Comparison of ENCODE assay signal across 2 cellular contexts in the genomic region with DNA sequence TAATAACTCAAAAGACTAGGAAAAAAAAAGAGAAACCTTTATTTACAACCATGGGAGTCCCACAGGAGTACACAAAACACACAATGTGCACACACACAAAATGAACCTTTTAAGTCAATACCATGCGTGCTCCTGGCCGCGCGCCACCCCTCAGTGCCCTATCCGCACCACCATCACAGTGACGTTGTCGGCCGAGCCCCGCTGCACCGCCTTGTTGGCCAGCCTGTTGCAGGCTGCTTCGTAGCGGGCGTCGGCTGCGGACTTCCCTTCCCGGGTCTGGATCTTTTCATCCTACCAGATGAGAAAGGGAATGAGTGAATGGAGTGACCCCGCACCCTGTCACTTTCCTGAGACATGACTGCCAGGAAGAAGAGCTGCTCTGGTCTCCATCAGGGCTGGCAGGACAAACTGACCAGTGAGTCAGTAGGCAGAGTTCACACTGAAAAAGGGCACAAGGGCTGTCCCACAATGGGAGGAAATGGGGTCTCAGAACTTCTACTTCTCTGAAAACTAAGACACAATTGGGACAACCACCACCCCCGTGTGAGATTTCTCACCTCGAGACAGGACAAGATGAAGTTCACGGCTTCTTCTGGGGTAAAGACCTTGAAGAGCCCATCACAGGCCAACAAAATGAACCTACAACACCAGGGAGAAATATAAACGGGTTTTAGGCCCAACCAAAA.
TF ChIP-seq lines count a peak whose summit lies in the region.

No MANE protein-coding gene starts in this region.

TF ChIP-seq in endothelial cell of umbilical vein, 7 proteins besides CTCF, POLR2A, EP300 and RAD21:
- TF ChIP-seq FOS (IDR thresholded peaks at IDR 0.05; ENCODE audit: borderline replicate concordance, insufficient read depth, low read length) (peak; percentile 24), MAX (IDR thresholded peaks at IDR 0.05; ENCODE audit: insufficient read depth, insufficient read length) (no peak)

TF ChIP-seq in GM23338, 12 proteins besides CTCF, POLR2A, EP300 and RAD21:
- TF ChIP-seq ZNF114 (CRISPR knock-in tag; IDR thresholded peaks at IDR 0.05) (no peak), EZH2 (IDR thresholded peaks at IDR 0.05; ENCODE audit: low read depth, unreplicated experiment) (no peak), ZNF331 (CRISPR knock-in tag; IDR thresholded peaks at IDR 0.05; ENCODE audit: low read depth) (no peak), CREB1 (CRISPR knock-in tag; IDR thresholded peaks at IDR 0.05; ENCODE audit: low read depth) (no peak), STAT1 (IDR thresholded peaks at IDR 0.05; ENCODE audit: unreplicated experiment) (no peak), EZH2phosphoT487 (IDR thresholded peaks at IDR 0.05; ENCODE audit: unreplicated experiment) (no peak), ETS1 (IDR thresholded peaks at IDR 0.05) (no peak), JUNB (IDR thresholded peaks at IDR 0.05; ENCODE audit: unreplicated experiment) (no peak), POLR2AphosphoS5 (IDR thresholded peaks at IDR 0.05; ENCODE audit: low read depth) (no peak), NANOG (IDR thresholded peaks at IDR 0.05; ENCODE audit: borderline replicate concordance) (no peak)
- TF ChIP-seq, protein P1, sequence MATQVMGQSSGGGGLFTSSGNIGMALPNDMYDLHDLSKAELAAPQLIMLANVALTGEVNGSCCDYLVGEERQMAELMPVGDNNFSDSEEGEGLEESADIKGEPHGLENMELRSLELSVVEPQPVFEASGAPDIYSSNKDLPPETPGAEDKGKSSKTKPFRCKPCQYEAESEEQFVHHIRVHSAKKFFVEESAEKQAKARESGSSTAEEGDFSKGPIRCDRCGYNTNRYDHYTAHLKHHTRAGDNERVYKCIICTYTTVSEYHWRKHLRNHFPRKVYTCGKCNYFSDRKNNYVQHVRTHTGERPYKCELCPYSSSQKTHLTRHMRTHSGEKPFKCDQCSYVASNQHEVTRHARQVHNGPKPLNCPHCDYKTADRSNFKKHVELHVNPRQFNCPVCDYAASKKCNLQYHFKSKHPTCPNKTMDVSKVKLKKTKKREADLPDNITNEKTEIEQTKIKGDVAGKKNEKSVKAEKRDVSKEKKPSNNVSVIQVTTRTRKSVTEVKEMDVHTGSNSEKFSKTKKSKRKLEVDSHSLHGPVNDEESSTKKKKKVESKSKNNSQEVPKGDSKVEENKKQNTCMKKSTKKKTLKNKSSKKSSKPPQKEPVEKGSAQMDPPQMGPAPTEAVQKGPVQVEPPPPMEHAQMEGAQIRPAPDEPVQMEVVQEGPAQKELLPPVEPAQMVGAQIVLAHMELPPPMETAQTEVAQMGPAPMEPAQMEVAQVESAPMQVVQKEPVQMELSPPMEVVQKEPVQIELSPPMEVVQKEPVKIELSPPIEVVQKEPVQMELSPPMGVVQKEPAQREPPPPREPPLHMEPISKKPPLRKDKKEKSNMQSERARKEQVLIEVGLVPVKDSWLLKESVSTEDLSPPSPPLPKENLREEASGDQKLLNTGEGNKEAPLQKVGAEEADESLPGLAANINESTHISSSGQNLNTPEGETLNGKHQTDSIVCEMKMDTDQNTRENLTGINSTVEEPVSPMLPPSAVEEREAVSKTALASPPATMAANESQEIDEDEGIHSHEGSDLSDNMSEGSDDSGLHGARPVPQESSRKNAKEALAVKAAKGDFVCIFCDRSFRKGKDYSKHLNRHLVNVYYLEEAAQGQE (IDR thresholded peaks at IDR 0.05; ENCODE audit: unreplicated experiment): no peak
- TF ChIP-seq, protein P2, sequence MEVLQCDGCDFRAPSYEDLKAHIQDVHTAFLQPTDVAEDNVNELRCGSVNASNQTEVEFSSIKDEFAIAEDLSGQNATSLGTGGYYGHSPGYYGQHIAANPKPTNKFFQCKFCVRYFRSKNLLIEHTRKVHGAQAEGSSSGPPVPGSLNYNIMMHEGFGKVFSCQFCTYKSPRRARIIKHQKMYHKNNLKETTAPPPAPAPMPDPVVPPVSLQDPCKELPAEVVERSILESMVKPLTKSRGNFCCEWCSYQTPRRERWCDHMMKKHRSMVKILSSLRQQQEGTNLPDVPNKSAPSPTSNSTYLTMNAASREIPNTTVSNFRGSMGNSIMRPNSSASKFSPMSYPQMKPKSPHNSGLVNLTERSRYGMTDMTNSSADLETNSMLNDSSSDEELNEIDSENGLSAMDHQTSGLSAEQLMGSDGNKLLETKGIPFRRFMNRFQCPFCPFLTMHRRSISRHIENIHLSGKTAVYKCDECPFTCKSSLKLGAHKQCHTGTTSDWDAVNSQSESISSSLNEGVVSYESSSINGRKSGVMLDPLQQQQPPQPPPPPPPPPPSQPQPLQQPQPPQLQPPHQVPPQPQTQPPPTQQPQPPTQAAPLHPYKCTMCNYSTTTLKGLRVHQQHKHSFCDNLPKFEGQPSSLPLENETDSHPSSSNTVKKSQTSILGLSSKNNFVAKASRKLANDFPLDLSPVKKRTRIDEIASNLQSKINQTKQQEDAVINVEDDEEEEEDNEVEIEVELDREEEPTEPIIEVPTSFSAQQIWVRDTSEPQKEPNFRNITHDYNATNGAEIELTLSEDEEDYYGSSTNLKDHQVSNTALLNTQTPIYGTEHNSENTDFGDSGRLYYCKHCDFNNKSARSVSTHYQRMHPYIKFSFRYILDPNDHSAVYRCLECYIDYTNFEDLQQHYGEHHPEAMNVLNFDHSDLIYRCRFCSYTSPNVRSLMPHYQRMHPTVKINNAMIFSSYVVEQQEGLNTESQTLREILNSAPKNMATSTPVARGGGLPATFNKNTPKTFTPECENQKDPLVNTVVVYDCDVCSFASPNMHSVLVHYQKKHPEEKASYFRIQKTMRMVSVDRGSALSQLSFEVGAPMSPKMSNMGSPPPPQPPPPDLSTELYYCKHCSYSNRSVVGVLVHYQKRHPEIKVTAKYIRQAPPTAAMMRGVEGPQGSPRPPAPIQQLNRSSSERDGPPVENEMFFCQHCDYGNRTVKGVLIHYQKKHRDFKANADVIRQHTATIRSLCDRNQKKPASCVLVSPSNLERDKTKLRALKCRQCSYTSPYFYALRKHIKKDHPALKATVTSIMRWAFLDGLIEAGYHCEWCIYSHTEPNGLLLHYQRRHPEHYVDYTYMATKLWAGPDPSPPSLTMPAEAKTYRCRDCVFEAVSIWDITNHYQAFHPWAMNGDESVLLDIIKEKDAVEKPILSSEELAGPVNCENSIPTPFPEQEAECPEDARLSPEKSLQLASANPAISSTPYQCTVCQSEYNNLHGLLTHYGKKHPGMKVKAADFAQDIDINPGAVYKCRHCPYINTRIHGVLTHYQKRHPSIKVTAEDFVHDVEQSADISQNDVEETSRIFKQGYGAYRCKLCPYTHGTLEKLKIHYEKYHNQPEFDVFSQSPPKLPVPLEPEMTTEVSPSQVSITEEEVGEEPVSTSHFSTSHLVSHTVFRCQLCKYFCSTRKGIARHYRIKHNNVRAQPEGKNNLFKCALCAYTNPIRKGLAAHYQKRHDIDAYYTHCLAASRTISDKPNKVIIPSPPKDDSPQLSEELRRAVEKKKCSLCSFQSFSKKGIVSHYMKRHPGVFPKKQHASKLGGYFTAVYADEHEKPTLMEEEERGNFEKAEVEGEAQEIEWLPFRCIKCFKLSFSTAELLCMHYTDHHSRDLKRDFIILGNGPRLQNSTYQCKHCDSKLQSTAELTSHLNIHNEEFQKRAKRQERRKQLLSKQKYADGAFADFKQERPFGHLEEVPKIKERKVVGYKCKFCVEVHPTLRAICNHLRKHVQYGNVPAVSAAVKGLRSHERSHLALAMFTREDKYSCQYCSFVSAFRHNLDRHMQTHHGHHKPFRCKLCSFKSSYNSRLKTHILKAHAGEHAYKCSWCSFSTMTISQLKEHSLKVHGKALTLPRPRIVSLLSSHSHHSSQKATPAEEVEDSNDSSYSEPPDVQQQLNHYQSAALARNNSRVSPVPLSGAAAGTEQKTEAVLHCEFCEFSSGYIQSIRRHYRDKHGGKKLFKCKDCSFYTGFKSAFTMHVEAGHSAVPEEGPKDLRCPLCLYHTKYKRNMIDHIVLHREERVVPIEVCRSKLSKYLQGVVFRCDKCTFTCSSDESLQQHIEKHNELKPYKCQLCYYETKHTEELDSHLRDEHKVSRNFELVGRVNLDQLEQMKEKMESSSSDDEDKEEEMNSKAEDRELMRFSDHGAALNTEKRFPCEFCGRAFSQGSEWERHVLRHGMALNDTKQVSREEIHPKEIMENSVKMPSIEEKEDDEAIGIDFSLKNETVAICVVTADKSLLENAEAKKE (CRISPR knock-in tag; IDR thresholded peaks at IDR 0.05): no peak
